8 cellular contexts compared by ENCODE assay signal in genomic region chrX:134396174-134396573, GRCh38. TPM values are rescaled to one million over a fixed set of nuclear protein-coding genes. Genes with fewer than 3 reads are reported as not detected.
DNase-seq lines count a peak whose midpoint lies in the region; ATAC-seq, FAIRE-seq and TF ChIP-seq lines count a peak whose summit lies in the region.

No MANE protein-coding gene starts in this region.

- H3K79me2 ChIP-seq in SU-DHL-6 (ENCODE audit: insufficient read depth, low read length): no peaks in the 10 kb centered on the region

- DNase-seq in AG09309 (ENCODE audit: low read depth): no peak
- no peak for DNase-seq in GM12892 (ENCODE audit: insufficient read length)
- DNase-seq in cerebellar nuclear complex (lab: John Stamatoyannopoulos, UW): no peak

- no peak overlapping the region for H3K9ac ChIP-seq in SU-DHL-6 (ENCODE audit: low read length)

- FAIRE-seq in GM12892 (lab: Jason Lieb, UNC) (peak; percentile 9), islet of Langerhans (lab: Jason Lieb, UNC) (peak; percentile 99)

- peaks cover 3% of the 10 kb centered on the region; the same call in 1 of the 2 replicates for H3K36me3 ChIP-seq in SU-DHL-6 (ENCODE audit: low read length)

- H4K20me1 ChIP-seq in SU-DHL-6 (ENCODE audit: low read depth, low read length): no peaks in the 10 kb centered on the region

- no peaks in the 10 kb centered on the region for H3K9me2 ChIP-seq in SU-DHL-6 (replicated peaks; ENCODE audit: insufficient read depth, low read length)

- H2AFZ ChIP-seq in SU-DHL-6 (ENCODE audit: low read depth, low read length, severe bottlenecking): no peak overlapping the region

- H3K27ac ChIP-seq in SU-DHL-6 (ENCODE audit: low read depth, low read length): no peak overlapping the region

- peak; percentile 64 for TF ChIP-seq CTCF in AG09309 (IDR thresholded peaks at IDR 0.05; ENCODE audit: control insufficient read depth, insufficient read depth, low read depth, low read length, missing control alignments)
- peak; percentile 63 for TF ChIP-seq CTCF in SU-DHL-6 (IDR thresholded peaks at IDR 0.05; ENCODE audit: insufficient read depth, low read length, poor library complexity, severe bottlenecking)

- H3K4me3 ChIP-seq in AG09309 (ENCODE audit: control insufficient read depth, low read depth, low read length): no peak overlapping the region
- H3K4me3 ChIP-seq in SU-DHL-6 (ENCODE audit: insufficient read depth, low read length, poor library complexity, severe bottlenecking): no peak overlapping the region

- no peak for TF ChIP-seq POLR2A in GM12892 (IDR thresholded peaks at IDR 0.05; ENCODE audit: low read depth, low read length)

- no peak overlapping the region for H3K4me2 ChIP-seq in SU-DHL-6 (ENCODE audit: low read depth, low read length, poor library complexity, severe bottlenecking)

- no peaks in the 10 kb centered on the region; the same call in 1 of the 2 replicates for H3F3A ChIP-seq in SU-DHL-6 (ENCODE audit: insufficient read depth)

- no peaks in the 10 kb centered on the region for H3K9me3 ChIP-seq in SU-DHL-6 (ENCODE audit: insufficient read depth, low read length)

- ATAC-seq in GM18861 (IDR thresholded peaks at IDR 0.05; ENCODE audit: unreplicated experiment): no peak
- no peak for ATAC-seq in HG03378 (IDR thresholded peaks at IDR 0.05; ENCODE audit: unreplicated experiment)
- no peak for ATAC-seq in GM21528 (IDR thresholded peaks at IDR 0.05; ENCODE audit: low FRiP score, unreplicated experiment)

- no peaks in the 10 kb centered on the region for H3K27me3 ChIP-seq in SU-DHL-6 (ENCODE audit: low read length)

RNA-seq across cellular contexts. Expression of gene PHF6, which starts 23.1 kb away (rescaled TPM):
- 33.0 TPM for polyA plus RNA-seq in GM12892 (2012; ENCODE audit: missing spikeins)
